8 cellular contexts compared by ENCODE assay signal in genomic region chr14:46250113-46250703, GRCh38.
DNase-seq lines count a peak whose midpoint lies in the region; ATAC-seq and TF ChIP-seq lines count a peak whose summit lies in the region.

No MANE protein-coding gene starts in this region.

- no peak overlapping the region for H3K4me3 ChIP-seq in retinal pigment epithelial cell (ENCODE audit: low read length)

- no peak overlapping the region for H3K4me3 Mint-ChIP-seq in immature natural killer cell

- TF ChIP-seq CTCF in retinal pigment epithelial cell (conservative IDR thresholded peaks at IDR 0.05; ENCODE audit: low read depth, low read length): peak; percentile 75

- ATAC-seq in HG03045 (IDR thresholded peaks at IDR 0.05; ENCODE audit: unreplicated experiment): no peak

- DNase-seq in NCI-H2171 treated with DMSO at 0.1 percent for 48 hours (lab: John Stamatoyannopoulos, UW): peak; percentile 28
- DNase-seq in NCI-H2171 (lab: John Stamatoyannopoulos, UW): no peak
- peak; percentile 18 for DNase-seq in NCI-H345 treated with DMSO at 0.1 percent for 48 hours (lab: John Stamatoyannopoulos, UW; ENCODE audit: unreplicated experiment)
- DNase-seq in erythroblast (lab: John Stamatoyannopoulos, UW): peak; percentile 1 to 20
- DNase-seq in retinal pigment epithelial cell (ENCODE audit: low read depth): no peak
- DNase-seq in NCI-H2227 (lab: John Stamatoyannopoulos, UW; ENCODE audit: unreplicated experiment): no peak
- no peak for DNase-seq in immature natural killer cell

- no peaks in the 10 kb centered on the region for H3K4me1 Mint-ChIP-seq in immature natural killer cell

- H3K27me3 Mint-ChIP-seq in immature natural killer cell (ENCODE audit: low read depth in 3 of 3): no peaks in the 10 kb centered on the region

- H3K36me3 Mint-ChIP-seq in immature natural killer cell: no peaks in the 10 kb centered on the region

- peaks cover 2 to 49% (median 9%) of the 10 kb centered on the region in 6 donors for H3K9me3 Mint-ChIP-seq in immature natural killer cell

- H3K27ac Mint-ChIP-seq in immature natural killer cell: no peak overlapping the region

- no peak for TF ChIP-seq POLR2A in erythroblast (IDR thresholded peaks at IDR 0.05; ENCODE audit: low read length)

Comparison
In these comparisons a context has a peak if more than half of its experiments do, and no peak if none do; other contexts are left out.
1. DNase-seq: peak in NCI-H2171 treated with DMSO at 0.1 percent for 48 hours (single experiment), NCI-H345 treated with DMSO at 0.1 percent for 48 hours (single experiment) and erythroblast (2 of 2); none in NCI-H2171 (single experiment), retinal pigment epithelial cell (single experiment), NCI-H2227 (single experiment) and immature natural killer cell (0 of 3).